ENCODE assay signal across 9 cellular contexts in genomic region chr15:73897441-73898261, GRCh38. TPM values are rescaled to one million over a fixed set of nuclear protein-coding genes. Genes with fewer than 3 reads are reported as not detected.
DNase-seq lines count a peak whose midpoint lies in the region; ATAC-seq, FAIRE-seq and TF ChIP-seq lines count a peak whose summit lies in the region.
"Had no signal": no experiment of that assay in that cellular context is flagged by ENCODE, and none has a peak within 500 bp of the region (broad histone marks: within the 10 kb centered on the region; RNA-seq: fewer than 3 reads in every experiment).

No MANE protein-coding gene starts in this region.

- H3K4me3 ChIP-seq in Caco-2 (ENCODE audit: low read depth, low read length) (no peak overlapping the region), astrocyte (ENCODE audit: insufficient read depth, low read depth, low read length) (no peak overlapping the region)

- H3K9ac ChIP-seq in astrocyte (ENCODE audit: low read length) = peak overlapping the region; percentile 43

- H3K9me3 Mint-ChIP-seq in Caco-2 (ENCODE audit: unreplicated experiment) = peaks cover 8% of the 10 kb centered on the region
- H3K9me3 Mint-ChIP-seq in astrocyte (ENCODE audit: unreplicated experiment) = peaks cover 7% of the 10 kb centered on the region
- H3K9me3 Mint-ChIP-seq: T-helper 1 cell treated with Interleukin-12 subunit alpha and Interleukin-12 subunit beta and Interleukin-4 antibody, amounts not matched to agents 30 μg/mL and 1 μg/mL, for 36 hours had no signal

- H3K4me2 ChIP-seq in astrocyte (ENCODE audit: low read length) = peak overlapping the region; percentile 58

- POLR2A ChIA-PET in Caco-2 (lab: Charles Lee) = no interaction called here

- FAIRE-seq in astrocyte (lab: Jason Lieb, UNC) = peak; percentile 17

- DNase-seq in Caco-2 (peak in 1 of 2 experiments; percentile 35), HT-29 (ENCODE audit: low spot score) (peak; percentile 55), T follicular helper cell (ENCODE audit: low read depth) (peak; percentile 9), astrocyte (ENCODE audit: low read depth) (peak; percentile 92), iPS DF 4.7 (ENCODE audit: extremely low read depth, low spot score) (peak; percentile 56), posterior vena cava (ENCODE audit: low spot score) (no peak)
- DNase-seq in stimulated activated CD4-positive, alpha-beta T cell treated with anti-CD3 and anti-CD28 coated beads, Interleukin-2, amount 100 ng/mL, for 24 hours = peak; percentile 52 to 67

- H2AFZ ChIP-seq in astrocyte (ENCODE audit: low read depth, low read length) = no peak overlapping the region

- H3K4me1 ChIP-seq in Caco-2 (no peaks in the 10 kb centered on the region), astrocyte (ENCODE audit: insufficient read depth, low read length) (peaks cover 36% of the 10 kb centered on the region)

- H3K27ac ChIP-seq in astrocyte (ENCODE audit: low read depth, low read length) = peak overlapping the region; percentile 72

- ATAC-seq in HG02759 (IDR thresholded peaks at IDR 0.05; ENCODE audit: unreplicated experiment) = no peak

- H3K27me3 Mint-ChIP-seq in Caco-2 (ENCODE audit: insufficient read depth, unreplicated experiment) = peaks cover 4% of the 10 kb centered on the region
- H3K27me3 Mint-ChIP-seq in astrocyte (ENCODE audit: low read depth, unreplicated experiment) = peaks cover 5% of the 10 kb centered on the region

- no peaks in the 10 kb centered on the region for H4K20me1 ChIP-seq in astrocyte (ENCODE audit: insufficient read depth, low read length)

- H3K9me3 ChIP-seq in Caco-2 = no peaks in the 10 kb centered on the region
- H3K9me3 ChIP-seq in astrocyte (ENCODE audit: insufficient read depth, low read depth, low read length) = no peaks in the 10 kb centered on the region

- intact Hi-C loops in Caco-2 (cut with micrococcal nuclease; ENCODE audit: unreplicated experiment) = no loop called here
- intact Hi-C loops in posterior vena cava (cut with DNase I) = no loop called here

- no peaks in the 10 kb centered on the region for H3K79me2 ChIP-seq in astrocyte (ENCODE audit: insufficient read depth, low read length)

- no TSS peak for BruUV-seq in Caco-2 (replicated peaks; lab: Mats Ljungman, UMichigan)

- CTCF ChIA-PET in Caco-2 (lab: Charles Lee) = interaction anchor here (0.9 kb wide), 1 partner anchor 24 kb away, joined by 4 read pairs; no protein-coding TSS in a partner anchor

- H3K36me3 ChIP-seq in Caco-2 (ENCODE audit: control insufficient read depth, insufficient read depth, low read length) = no peaks in the 10 kb centered on the region
- H3K36me3 ChIP-seq in astrocyte (ENCODE audit: insufficient read depth, low read length) = no peaks in the 10 kb centered on the region

- H3K36me3 Mint-ChIP-seq in Caco-2 (ENCODE audit: insufficient read depth, unreplicated experiment) (no peaks in the 10 kb centered on the region), astrocyte (ENCODE audit: low read depth, unreplicated experiment) (peaks cover 7% of the 10 kb centered on the region)

- no peaks in the 10 kb centered on the region for H3K4me1 Mint-ChIP-seq in Caco-2 (ENCODE audit: low read depth, unreplicated experiment)
- H3K4me1 Mint-ChIP-seq in astrocyte (ENCODE audit: low read depth, unreplicated experiment) = peaks cover 20% of the 10 kb centered on the region

- H3K27me3 ChIP-seq in Caco-2 (replicated peaks; ENCODE audit: control insufficient read depth, insufficient read depth, low read length) = no peaks in the 10 kb centered on the region
- H3K27me3 ChIP-seq in astrocyte (ENCODE audit: insufficient read depth, low read length) = no peaks in the 10 kb centered on the region

- H3K27ac Mint-ChIP-seq in Caco-2 (ENCODE audit: unreplicated experiment) (no peak overlapping the region), astrocyte (ENCODE audit: unreplicated experiment) (peak overlapping the region; percentile 67)
- H3K27ac Mint-ChIP-seq: T-helper 1 cell treated with Interleukin-12 subunit alpha and Interleukin-12 subunit beta and Interleukin-4 antibody, amounts not matched to agents 30 μg/mL and 1 μg/mL, for 36 hours had no signal

- TF ChIP-seq CTCF in Caco-2 (IDR thresholded peaks at IDR 0.05; ENCODE audit: insufficient read depth in 1 of 2, low read depth in 1 of 2, low read length in 1 of 2, severe bottlenecking in 1 of 2, unreplicated experiment in 1 of 2) = peak; percentile 47 to 62
- TF ChIP-seq CTCF in astrocyte (IDR thresholded peaks at IDR 0.05; ENCODE audit: insufficient read depth, low read depth, low read length) = peak; percentile 86

- H3K4me3 Mint-ChIP-seq in Caco-2 (ENCODE audit: unreplicated experiment) (no peak overlapping the region), astrocyte (ENCODE audit: unreplicated experiment) (no peak overlapping the region)
- H3K4me3 Mint-ChIP-seq: T-helper 1 cell treated with Interleukin-12 subunit alpha and Interleukin-12 subunit beta and Interleukin-4 antibody, amounts not matched to agents 30 μg/mL and 1 μg/mL, for 36 hours had no signal

RNA-seq across cellular contexts. Expression of gene TBC1D21, which starts 24.3 kb away (rescaled TPM):
- total RNA-seq in Caco-2 (2022) = not detected in 2 replicates
- total RNA-seq in HT-29 (2014; rRNA removed; shearing (Covaris generic)) = not detected in 2 replicates
- total RNA-seq in astrocyte = not detected in 2 replicates
- not detected for total RNA-seq in posterior vena cava

RNA-seq across cellular contexts. Expression of gene LOXL1, which starts 28.6 kb away (rescaled TPM):
- total RNA-seq in Caco-2 (2022) (1.3 and 3.7 TPM in 2 replicates), astrocyte (280 and 384 TPM in 2 replicates), posterior vena cava (100 to 1,000 TPM in 1 of 2 donors, 10 to 100 TPM in 1; 94.6 to 110 TPM)
- 20.0 and 26.1 TPM in 2 replicates for total RNA-seq in HT-29 (2014; rRNA removed; shearing (Covaris generic))
